8 cellular contexts compared by ENCODE assay signal in the genomic region with DNA sequence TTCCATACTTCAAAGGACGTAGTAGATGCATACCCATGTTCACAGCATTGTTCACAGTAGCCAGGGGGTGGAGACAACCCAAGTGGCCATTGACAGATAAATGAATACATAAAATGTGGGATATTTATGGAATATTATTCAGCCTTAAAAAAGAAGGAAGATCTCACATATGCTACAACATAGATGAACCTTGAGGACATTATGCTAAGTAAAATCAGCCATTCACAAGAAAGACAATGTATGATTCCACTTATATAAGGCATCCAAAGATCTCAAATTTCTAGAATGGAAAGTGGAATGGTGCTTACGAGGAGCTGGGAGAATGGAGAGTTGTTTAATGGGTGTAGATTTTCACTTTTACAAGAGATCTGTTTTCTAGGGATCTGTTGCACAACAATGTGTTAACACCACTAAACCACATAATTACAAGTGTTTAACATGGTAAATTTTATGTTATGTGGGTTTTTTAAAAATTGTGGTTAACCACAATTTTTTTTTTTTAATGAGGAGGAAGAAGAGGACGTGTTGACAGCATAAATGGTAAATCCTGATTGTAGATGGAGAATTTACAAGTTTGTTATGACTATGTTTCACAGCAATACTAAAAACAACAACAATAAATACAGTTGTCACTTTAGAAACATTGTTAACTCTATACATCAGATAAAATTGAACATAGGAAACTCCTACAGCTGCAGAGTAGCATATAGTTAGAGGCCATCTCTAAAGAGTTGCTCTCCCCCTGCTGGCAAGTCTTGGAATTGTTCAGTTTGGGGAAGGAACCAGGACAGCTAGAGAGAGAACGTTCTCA. TPM values are rescaled to one million over a fixed set of nuclear protein-coding genes. Genes with fewer than 3 reads are reported as not detected.
A peak's percentile ranks its signal among the peaks of the same experiment; 100 is the strongest.
DNase-seq lines count a peak whose midpoint lies in the region; ATAC-seq lines count a peak whose summit lies in the region.

No MANE protein-coding gene starts in this region.

- peaks cover 10% of the 10 kb centered on the region for H3K4me1 Mint-ChIP-seq in activated CD8-positive, alpha-beta T cell treated with anti-CD3 and anti-CD28 coated beads, Interleukin-2, amount 10 ng/mL, durations not matched to agents 7 days and 5 days (ENCODE audit: low read depth)
- H3K4me1 Mint-ChIP-seq in effector memory CD8-positive, alpha-beta T cell (ENCODE audit: low read depth in 2 of 2): peaks cover 6 to 7% of the 10 kb centered on the region in 2 donors
- peaks cover 6% of the 10 kb centered on the region for H3K4me1 Mint-ChIP-seq in stimulated activated memory B cell treated with anti-CD40 and anti-IgM and Interleukin-4, amounts not matched to agents 10 μg/mL and 1 μg/mL and 100 μg/mL, for 72 hours

- CTCF ChIA-PET in activated CD8-positive, alpha-beta T cell treated with anti-CD3 and anti-CD28 coated beads, Interleukin-2, amount 10 ng/mL, durations not matched to agents 7 days and 5 days (lab: Charles Lee): interaction anchor here (0.6 to 2.8 kb wide), 17 partner anchors 11 to 1024 kb away, joined by 3 to 26 read pairs (median 3); partner anchors contain the start of gene MED23

- no peaks in the 10 kb centered on the region for H3K9me3 Mint-ChIP-seq in activated CD8-positive, alpha-beta T cell treated with anti-CD3 and anti-CD28 coated beads, Interleukin-2, amount 10 ng/mL, durations not matched to agents 7 days and 5 days (ENCODE audit: insufficient read depth)
- no peaks in the 10 kb centered on the region for H3K9me3 Mint-ChIP-seq in effector memory CD8-positive, alpha-beta T cell
- H3K9me3 Mint-ChIP-seq in stimulated activated memory B cell treated with anti-CD40 and anti-IgM and Interleukin-4, amounts not matched to agents 10 μg/mL and 1 μg/mL and 100 μg/mL, for 72 hours: no peaks in the 10 kb centered on the region

- no peak overlapping the region for H3K27ac Mint-ChIP-seq in activated CD8-positive, alpha-beta T cell treated with anti-CD3 and anti-CD28 coated beads, Interleukin-2, amount 10 ng/mL, durations not matched to agents 7 days and 5 days
- peak overlapping the region in 1 of 2 donors; percentile 4 for H3K27ac Mint-ChIP-seq in effector memory CD8-positive, alpha-beta T cell
- no peak overlapping the region for H3K27ac Mint-ChIP-seq in stimulated activated memory B cell treated with anti-CD40 and anti-IgM and Interleukin-4, amounts not matched to agents 10 μg/mL and 1 μg/mL and 100 μg/mL, for 72 hours

- H3K27me3 Mint-ChIP-seq in activated CD8-positive, alpha-beta T cell treated with anti-CD3 and anti-CD28 coated beads, Interleukin-2, amount 10 ng/mL, durations not matched to agents 7 days and 5 days (ENCODE audit: low read depth): peaks cover 33% of the 10 kb centered on the region
- peaks cover 29 to 52% of the 10 kb centered on the region in 2 donors for H3K27me3 Mint-ChIP-seq in effector memory CD8-positive, alpha-beta T cell
- H3K27me3 Mint-ChIP-seq in stimulated activated memory B cell treated with anti-CD40 and anti-IgM and Interleukin-4, amounts not matched to agents 10 μg/mL and 1 μg/mL and 100 μg/mL, for 72 hours: peaks cover 26% of the 10 kb centered on the region

- POLR2A ChIA-PET in activated CD8-positive, alpha-beta T cell treated with anti-CD3 and anti-CD28 coated beads, Interleukin-2, amount 10 ng/mL, durations not matched to agents 7 days and 5 days (lab: Charles Lee): no interaction called here

- ATAC-seq in GM19395 (IDR thresholded peaks at IDR 0.05; ENCODE audit: unreplicated experiment) (peak; percentile 99), HG03439 (IDR thresholded peaks at IDR 0.05; ENCODE audit: unreplicated experiment) (peak; percentile 98)
- peak; percentile 94 for ATAC-seq in activated CD8-positive, alpha-beta T cell treated with anti-CD3 and anti-CD28 coated beads, Interleukin-2, amount 10 ng/mL, durations not matched to agents 7 days and 5 days
- ATAC-seq in effector memory CD8-positive, alpha-beta T cell (replicated peaks): peak; percentile 95
- ATAC-seq in stimulated activated memory B cell treated with anti-CD40 and anti-IgM and Interleukin-4, amounts not matched to agents 10 μg/mL and 1 μg/mL and 100 μg/mL, for 72 hours: peak; percentile 86

- DNase-seq in COR-L47 (lab: John Stamatoyannopoulos, UW) (peak; percentile 34), NCI-H82 treated with DMSO at 0.1 percent for 48 hours (lab: John Stamatoyannopoulos, UW; ENCODE audit: unreplicated experiment) (peak; percentile 11), mucosa of gallbladder (ENCODE audit: low spot score) (peak; percentile 83)
- DNase-seq in activated CD8-positive, alpha-beta T cell treated with anti-CD3 and anti-CD28 coated beads, Interleukin-2, amount 10 ng/mL, durations not matched to agents 7 days and 5 days: peak; percentile 85
- DNase-seq in effector memory CD8-positive, alpha-beta T cell: peak; percentile 70 to 76 (median 74)

- H3K4me3 Mint-ChIP-seq in activated CD8-positive, alpha-beta T cell treated with anti-CD3 and anti-CD28 coated beads, Interleukin-2, amount 10 ng/mL, durations not matched to agents 7 days and 5 days: no peak overlapping the region
- peak overlapping the region; percentile 13 to 38 for H3K4me3 Mint-ChIP-seq in effector memory CD8-positive, alpha-beta T cell
- no peak overlapping the region for H3K4me3 Mint-ChIP-seq in stimulated activated memory B cell treated with anti-CD40 and anti-IgM and Interleukin-4, amounts not matched to agents 10 μg/mL and 1 μg/mL and 100 μg/mL, for 72 hours

- H3K36me3 Mint-ChIP-seq in activated CD8-positive, alpha-beta T cell treated with anti-CD3 and anti-CD28 coated beads, Interleukin-2, amount 10 ng/mL, durations not matched to agents 7 days and 5 days (ENCODE audit: low read depth): no peaks in the 10 kb centered on the region
- peaks cover 13% of the 10 kb centered on the region for H3K36me3 Mint-ChIP-seq in effector memory CD8-positive, alpha-beta T cell (ENCODE audit: insufficient read depth)
- no peaks in the 10 kb centered on the region for H3K36me3 Mint-ChIP-seq in stimulated activated memory B cell treated with anti-CD40 and anti-IgM and Interleukin-4, amounts not matched to agents 10 μg/mL and 1 μg/mL and 100 μg/mL, for 72 hours

RNA-seq across cellular contexts. Expression of gene CCN2, which starts 41.6 kb away (rescaled TPM):
- not detected for total RNA-seq in activated CD8-positive, alpha-beta T cell treated with anti-CD3 and anti-CD28 coated beads, Interleukin-2, amount 10 ng/mL, durations not matched to agents 7 days and 5 days
- 315 TPM for total RNA-seq in mucosa of gallbladder

Comparison
In these comparisons a context has a peak if more than half of its experiments do, and no peak if none do; other contexts are left out.
1. Peak in every context shown above with its lines: DNase-seq and ATAC-seq.
2. DNase-seq: peak in every context shown above with its lines; median percentile 85 in activated CD8-positive, alpha-beta T cell treated with anti-CD3 and anti-CD28 coated beads, Interleukin-2, amount 10 ng/mL, durations not matched to agents 7 days and 5 days; 83 in mucosa of gallbladder; 74 in effector memory CD8-positive, alpha-beta T cell; 34 in COR-L47; 11 in NCI-H82 treated with DMSO at 0.1 percent for 48 hours.
3. H3K4me3 Mint-ChIP-seq: peak in effector memory CD8-positive, alpha-beta T cell (2 of 2); none in activated CD8-positive, alpha-beta T cell treated with anti-CD3 and anti-CD28 coated beads, Interleukin-2, amount 10 ng/mL, durations not matched to agents 7 days and 5 days (single experiment) and stimulated activated memory B cell treated with anti-CD40 and anti-IgM and Interleukin-4, amounts not matched to agents 10 μg/mL and 1 μg/mL and 100 μg/mL, for 72 hours (single experiment).
4. RNA of gene CCN2, which starts 41.6 kb away (total RNA-seq): 315 TPM in mucosa of gallbladder (single experiment); not detected in activated CD8-positive, alpha-beta T cell treated with anti-CD3 and anti-CD28 coated beads, Interleukin-2, amount 10 ng/mL, durations not matched to agents 7 days and 5 days; every median in the first group is over 100 times any median in the second.